Comparison of ENCODE assay signal across 29 cellular contexts in the genomic region with DNA sequence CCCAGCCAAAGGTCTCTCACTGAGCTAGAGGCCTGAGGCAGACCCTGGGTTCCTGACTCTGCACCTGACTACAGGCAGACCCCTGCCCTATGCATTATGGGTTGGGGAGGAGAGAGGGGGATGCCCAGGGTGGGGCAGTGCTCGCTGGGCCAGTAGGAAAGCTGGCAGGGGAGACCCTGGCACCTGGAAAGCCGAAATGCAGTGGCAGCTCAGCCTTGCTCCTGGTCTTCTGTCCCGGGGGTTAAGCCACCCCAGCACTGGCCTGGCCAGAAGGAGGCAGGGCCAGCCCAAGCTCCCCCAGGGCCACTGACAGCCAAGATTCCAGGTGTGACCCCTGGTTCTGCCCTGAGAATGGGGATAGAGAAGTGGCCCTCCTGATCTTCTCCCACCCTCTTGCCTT. TPM values are rescaled to one million over a fixed set of nuclear protein-coding genes. Genes with fewer than 3 reads are reported as not detected.
A peak's percentile ranks its signal among the peaks of the same experiment; 100 is the strongest.
DNase-seq lines count a peak whose midpoint lies in the region; ATAC-seq and TF ChIP-seq lines count a peak whose summit lies in the region.
"Had no signal": no experiment of that assay in that cellular context is flagged by ENCODE, and none has a peak within 500 bp of the region (broad histone marks: within the 10 kb centered on the region; RNA-seq: fewer than 3 reads in every experiment).

No MANE protein-coding gene starts in this region.

- no peak overlapping the region for H3K4me3 ChIP-seq in WERI-Rb-1 (ENCODE audit: low read depth, low read length)
- no peak overlapping the region for H3K4me3 ChIP-seq in thyroid gland (replicated peaks in 1 of 3)
- H3K4me3 ChIP-seq: coronary artery, gastroesophageal sphincter, hepatocyte, Peyer's patch, smooth muscle cell, suprapubic skin had no signal

- peak overlapping the region; percentile 26 for H3K27ac Mint-ChIP-seq in activated naive CD8-positive, alpha-beta T cell treated with anti-CD3 and anti-CD28 coated beads for 36 hours
- no peak overlapping the region for H3K27ac Mint-ChIP-seq in activated naive CD8-positive, alpha-beta T cell treated with anti-CD3 and anti-CD28 coated beads, Interleukin-2, amount 50 U/mL, for 24 hours
- peak overlapping the region in 6 of 10 donors; percentile 24 to 80 (median 44) for H3K27ac Mint-ChIP-seq in naive thymus-derived CD8-positive, alpha-beta T cell
- H3K27ac Mint-ChIP-seq: activated T-helper 1 cell treated with anti-CD3 and anti-CD28 coated beads, Interleukin-12 subunit alpha, Interleukin-12 subunit beta, Interleukin-2, Interleukin-4 antibody, amounts not matched to agents 30 ng/mL and 10 ng/mL and 1 ng/mL, durations not matched to agents 14 hours and 24 hours and 36 hours had no signal

- H3K36me3 ChIP-seq in WERI-Rb-1 = no peaks in the 10 kb centered on the region
- no peaks in the 10 kb centered on the region for H3K36me3 ChIP-seq in thyroid gland
- H3K36me3 ChIP-seq: gastroesophageal sphincter, Peyer's patch, suprapubic skin had no signal

- TF ChIP-seq POLR2A in thyroid gland (IDR thresholded peaks at IDR 0.05) = no peak

- POLR2A ChIA-PET in naive thymus-derived CD8-positive, alpha-beta T cell (lab: Charles Lee) = interaction anchor here (0.6 to 0.9 kb wide), 2 partner anchors 10 to 45 kb away, joined by 3 to 4 read pairs; no protein-coding TSS in a partner anchor

- no peak overlapping the region for H3K4me3 Mint-ChIP-seq in activated naive CD8-positive, alpha-beta T cell treated with anti-CD3 and anti-CD28 coated beads for 36 hours
- no peak overlapping the region for H3K4me3 Mint-ChIP-seq in activated naive CD8-positive, alpha-beta T cell treated with anti-CD3 and anti-CD28 coated beads, Interleukin-2, amount 50 U/mL, for 24 hours
- H3K4me3 Mint-ChIP-seq in naive thymus-derived CD8-positive, alpha-beta T cell = no peak overlapping the region
- H3K4me3 Mint-ChIP-seq: activated T-helper 1 cell treated with anti-CD3 and anti-CD28 coated beads, Interleukin-12 subunit alpha, Interleukin-12 subunit beta, Interleukin-2, Interleukin-4 antibody, amounts not matched to agents 30 ng/mL and 10 ng/mL and 1 ng/mL, durations not matched to agents 14 hours and 24 hours and 36 hours had no signal

- H3K36me3 Mint-ChIP-seq in activated naive CD8-positive, alpha-beta T cell treated with anti-CD3 and anti-CD28 coated beads for 36 hours = no peaks in the 10 kb centered on the region
- H3K36me3 Mint-ChIP-seq in activated naive CD8-positive, alpha-beta T cell treated with anti-CD3 and anti-CD28 coated beads, Interleukin-2, amount 50 U/mL, for 24 hours (ENCODE audit: low read depth) = no peaks in the 10 kb centered on the region
- H3K36me3 Mint-ChIP-seq in naive thymus-derived CD8-positive, alpha-beta T cell = peaks cover 0 to 3% (median 0%) of the 10 kb centered on the region in 3 donors

- H3K9me3 ChIP-seq in WERI-Rb-1 (ENCODE audit: severe bottlenecking) (no peaks in the 10 kb centered on the region), thyroid gland (no peaks in the 10 kb centered on the region)
- H3K9me3 ChIP-seq: gastroesophageal sphincter, Peyer's patch, suprapubic skin had no signal

- no peak for DNase-seq in activated naive CD8-positive, alpha-beta T cell treated with anti-CD3 and anti-CD28 coated beads for 36 hours
- DNase-seq in activated naive CD8-positive, alpha-beta T cell treated with anti-CD3 and anti-CD28 coated beads, Interleukin-2, amount 50 U/mL, for 24 hours = no peak
- DNase-seq in WERI-Rb-1 = no peak
- peak in 1 of 10 donors; percentile 23 for DNase-seq in naive thymus-derived CD8-positive, alpha-beta T cell
- no peak for DNase-seq in thyroid gland
- DNase-seq in cerebellar cortex (ENCODE audit: low spot score) = no peak
- no peak for DNase-seq in NCI-H1436 (lab: John Stamatoyannopoulos, UW)
- DNase-seq: 8988T; activated CD4-positive, alpha-beta T cell treated with anti-CD3 and anti-CD28 coated beads, Interleukin-2, amount 50 U/mL, for 4 hours; activated CD4-positive, CD25-positive, alpha-beta regulatory T cell; activated naive CD4-positive, alpha-beta T cell treated with anti-CD3 and anti-CD28 coated beads, Interleukin-2, amount 50 U/mL, for 16 hours; anterior cingulate cortex; DMS53; left colon; mesenchymal stem cell; NCI-H1105 treated with DMSO at 0.1 percent for 48 hours; NCI-H2029; NCI-H2227 treated with DMSO at 0.1 percent for 48 hours; occipital lobe; Peyer's patch; SIG-M5; stimulated activated CD4-positive, alpha-beta T cell treated with anti-CD3 and anti-CD28 coated beads, Interleukin-2, amount 100 ng/mL, for 48 hours had no signal

- 75 to 85% methylated on average over 1 to 3 of the region's 3 CpGs for WGBS in thyroid gland, 2 donors

- H3K4me1 Mint-ChIP-seq in activated naive CD8-positive, alpha-beta T cell treated with anti-CD3 and anti-CD28 coated beads for 36 hours = peaks cover 51% of the 10 kb centered on the region
- H3K4me1 Mint-ChIP-seq in activated naive CD8-positive, alpha-beta T cell treated with anti-CD3 and anti-CD28 coated beads, Interleukin-2, amount 50 U/mL, for 24 hours = peaks cover 50% of the 10 kb centered on the region
- peaks cover 39 to 84% (median 72%) of the 10 kb centered on the region in 4 donors for H3K4me1 Mint-ChIP-seq in naive thymus-derived CD8-positive, alpha-beta T cell

- H3K9me3 Mint-ChIP-seq in activated naive CD8-positive, alpha-beta T cell treated with anti-CD3 and anti-CD28 coated beads for 36 hours = no peaks in the 10 kb centered on the region
- no peaks in the 10 kb centered on the region for H3K9me3 Mint-ChIP-seq in activated naive CD8-positive, alpha-beta T cell treated with anti-CD3 and anti-CD28 coated beads, Interleukin-2, amount 50 U/mL, for 24 hours
- no peaks in the 10 kb centered on the region for H3K9me3 Mint-ChIP-seq in naive thymus-derived CD8-positive, alpha-beta T cell
- H3K9me3 Mint-ChIP-seq: activated T-helper 1 cell treated with anti-CD3 and anti-CD28 coated beads, Interleukin-12 subunit alpha, Interleukin-12 subunit beta, Interleukin-2, Interleukin-4 antibody, amounts not matched to agents 30 ng/mL and 10 ng/mL and 1 ng/mL, durations not matched to agents 14 hours and 24 hours and 36 hours had no signal

- H3K27ac ChIP-seq in WERI-Rb-1 (0 out of 2 replicates have a peak overlapping the region, but pooled peaks have one; percentile 4), thyroid gland (peak overlapping the region in 2 of 3 donors; percentile 49 to 61)
- H3K27ac ChIP-seq: coronary artery, gastroesophageal sphincter, suprapubic skin had no signal

- H3K27me3 ChIP-seq in WERI-Rb-1 (ENCODE audit: insufficient read depth, low read depth, severe bottlenecking) (no peaks in the 10 kb centered on the region), thyroid gland (no peaks in the 10 kb centered on the region)
- H3K27me3 ChIP-seq: gastroesophageal sphincter, hepatocyte, Peyer's patch, suprapubic skin had no signal

- no peaks in the 10 kb centered on the region for H3K27me3 Mint-ChIP-seq in activated naive CD8-positive, alpha-beta T cell treated with anti-CD3 and anti-CD28 coated beads for 36 hours
- no peaks in the 10 kb centered on the region for H3K27me3 Mint-ChIP-seq in activated naive CD8-positive, alpha-beta T cell treated with anti-CD3 and anti-CD28 coated beads, Interleukin-2, amount 50 U/mL, for 24 hours
- H3K27me3 Mint-ChIP-seq in naive thymus-derived CD8-positive, alpha-beta T cell = no peaks in the 10 kb centered on the region

- intact Hi-C loops in thyroid gland (cut with DNase I) = no loop called here

- ATAC-seq in activated naive CD8-positive, alpha-beta T cell treated with anti-CD3 and anti-CD28 coated beads, Interleukin-2, amount 50 U/mL, for 24 hours = no peak
- no peak for ATAC-seq in naive thymus-derived CD8-positive, alpha-beta T cell
- ATAC-seq in HG02759 (IDR thresholded peaks at IDR 0.05; ENCODE audit: unreplicated experiment) = no peak
- ATAC-seq: gastroesophageal sphincter, left colon had no signal

- peaks cover 48 to 80% of the 10 kb centered on the region in 2 donors for H3K4me1 ChIP-seq in thyroid gland

- no peak for TF ChIP-seq CTCF in WERI-Rb-1 (IDR thresholded peaks at IDR 0.05; ENCODE audit: low read depth, low read length)
- TF ChIP-seq CTCF in thyroid gland (IDR thresholded peaks at IDR 0.05) = no peak

RNA-seq across cellular contexts. Expression of a gene that starts 5.4 kb away (rescaled TPM):
- 10 to 100 TPM; 49.3 to 52.3 TPM for total RNA-seq in activated naive CD8-positive, alpha-beta T cell treated with anti-CD3 and anti-CD28 coated beads for 36 hours
- total RNA-seq in naive thymus-derived CD8-positive, alpha-beta T cell = 100 to 1,000 TPM; 155 to 166 TPM
- 10 to 100 TPM; 14.7 to 40.0 (median 27.6) TPM for polyA plus RNA-seq in naive thymus-derived CD8-positive, alpha-beta T cell
- 100 to 1,000 TPM in 3 of 4 donors, 10 to 100 TPM in 1; 90.3 to 146 (median 122) TPM for total RNA-seq in thyroid gland

RNA-seq across cellular contexts. Expression of a gene that starts 47.0 kb away (rescaled TPM):
- 1 to 10 TPM; 6.2 to 6.4 TPM for total RNA-seq in activated naive CD8-positive, alpha-beta T cell treated with anti-CD3 and anti-CD28 coated beads for 36 hours
- 10 to 100 TPM; 11.8 to 15.6 TPM for total RNA-seq in naive thymus-derived CD8-positive, alpha-beta T cell
- 10 to 100 TPM; 13.5 to 16.3 (median 14.9) TPM for polyA plus RNA-seq in naive thymus-derived CD8-positive, alpha-beta T cell
- 100 to 1,000 TPM in 1 of 4 donors, 10 to 100 TPM in 3; 67.7 to 113 (median 82.0) TPM for total RNA-seq in thyroid gland

Comparison
In these comparisons a context has a peak if more than half of its experiments do, and no peak if none do; other contexts are left out.
1. RNA of a gene that starts 47.0 kb away (total RNA-seq): 67.7 to 113 TPM in thyroid gland; 11.8 to 15.6 TPM in naive thymus-derived CD8-positive, alpha-beta T cell and 6.2 to 6.4 TPM in activated naive CD8-positive, alpha-beta T cell treated with anti-CD3 and anti-CD28 coated beads for 36 hours; every median in the first group is over 4 times any median in the second.